Comparison of ENCODE assay signal across 9 cellular contexts in the genomic region with DNA sequence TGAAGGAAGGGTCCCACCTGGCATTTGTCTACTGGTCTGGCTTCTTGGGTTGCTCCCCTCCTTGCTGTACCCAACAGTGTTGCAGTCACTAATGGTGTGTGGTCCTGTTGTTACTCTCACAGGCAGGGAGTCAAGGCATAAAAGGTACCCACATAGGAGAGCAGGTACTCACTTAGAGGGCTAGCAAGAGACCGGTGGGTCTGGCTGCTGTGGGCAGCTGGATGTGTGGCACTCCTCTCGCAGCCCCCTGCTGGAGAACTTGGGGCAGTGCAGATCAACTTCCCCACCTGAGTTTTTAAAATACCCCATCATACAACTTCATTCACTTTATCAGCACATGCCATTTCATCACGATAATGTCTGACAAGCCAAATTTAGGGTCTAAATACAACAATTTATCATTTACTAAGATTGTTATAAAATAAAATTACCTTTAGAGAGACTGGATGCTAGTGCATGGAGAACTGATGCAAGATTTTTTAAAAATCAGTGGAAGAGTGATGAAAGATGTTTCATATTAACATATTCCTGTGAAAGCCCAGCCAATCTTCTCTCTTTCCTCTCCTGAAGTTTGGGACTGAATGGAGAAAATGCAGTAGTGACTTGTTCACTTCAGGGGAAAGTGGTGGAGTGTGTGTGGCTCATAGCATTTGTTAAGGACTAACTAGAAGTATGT. TPM values are rescaled to one million over a fixed set of nuclear protein-coding genes. Genes with fewer than 3 reads are reported as not detected.
A peak's percentile ranks its signal among the peaks of the same experiment; 100 is the strongest.
DNase-seq lines count a peak whose midpoint lies in the region; ATAC-seq and TF ChIP-seq lines count a peak whose summit lies in the region.
"Had no signal": no experiment of that assay in that cellular context is flagged by ENCODE, and none has a peak within 500 bp of the region (broad histone marks: within the 10 kb centered on the region; RNA-seq: fewer than 3 reads in every experiment).

No MANE protein-coding gene starts in this region.

- H3K27me3 ChIP-seq in tibial artery: no peaks in the 10 kb centered on the region

- H3K4me1 ChIP-seq in tibial artery: no peaks in the 10 kb centered on the region

- no peaks in the 10 kb centered on the region for H3K4me1 Mint-ChIP-seq in Calu3 (ENCODE audit: low read depth, unreplicated experiment)
- peaks cover 17% of the 10 kb centered on the region for H3K4me1 Mint-ChIP-seq in endothelial cell (ENCODE audit: unreplicated experiment)

- no peak overlapping the region for H3K4me3 ChIP-seq in tibial artery

- TF ChIP-seq CTCF in Calu3 (IDR thresholded peaks at IDR 0.05; ENCODE audit: unreplicated experiment): peak; percentile 94
- TF ChIP-seq CTCF in endothelial cell (IDR thresholded peaks at IDR 0.05; ENCODE audit: unreplicated experiment): peak; percentile 98
- TF ChIP-seq CTCF in tibial artery (IDR thresholded peaks at IDR 0.05): peak; percentile 86 to 92

- no peaks in the 10 kb centered on the region for H3K9me3 Mint-ChIP-seq in Calu3 (ENCODE audit: low read depth, unreplicated experiment)
- no peaks in the 10 kb centered on the region for H3K9me3 Mint-ChIP-seq in endothelial cell (ENCODE audit: unreplicated experiment)
- H3K9me3 Mint-ChIP-seq: T-helper 1 cell treated with Interleukin-12 subunit alpha and Interleukin-12 subunit beta and Interleukin-4 antibody, amounts not matched to agents 30 μg/mL and 1 μg/mL, for 36 hours had no signal

- H3K4me3 Mint-ChIP-seq in Calu3 (ENCODE audit: low read depth, unreplicated experiment) (no peak overlapping the region), endothelial cell (ENCODE audit: unreplicated experiment) (no peak overlapping the region)

- peaks cover 57% of the 10 kb centered on the region for H3K36me3 Mint-ChIP-seq in Calu3 (ENCODE audit: insufficient read depth, unreplicated experiment)
- H3K36me3 Mint-ChIP-seq in endothelial cell (ENCODE audit: low read depth, unreplicated experiment): peaks cover 9% of the 10 kb centered on the region

- H3K27ac Mint-ChIP-seq in Calu3 (ENCODE audit: unreplicated experiment) (no peak overlapping the region), endothelial cell (ENCODE audit: unreplicated experiment) (no peak overlapping the region)

- CTCF ChIA-PET in Calu3 (lab: Charles Lee): interaction anchor here (1.0 to 2.1 kb wide), 2 partner anchors 24 to 112 kb away, joined by 3 to 7 read pairs; no protein-coding TSS in a partner anchor

- BruUV-seq in Calu3 (replicated peaks; lab: Mats Ljungman, UMichigan): no TSS peak

- H3K27ac ChIP-seq in tibial artery: no peak overlapping the region

- intact Hi-C loops in Calu3 (cut with micrococcal nuclease; ENCODE audit: unreplicated experiment): loop anchor here (1.0 to 2.0 kb wide), 3 partner anchors 112 to 355 kb away; no protein-coding TSS in a partner anchor
- intact Hi-C loops in tibial artery (cut with DNase I; ENCODE audit: low total_unique reads): loop anchor here (1.0 kb wide), 1 partner anchor 132 kb away; no protein-coding TSS in a partner anchor

- peak; percentile 74 for DNase-seq in Calu3
- peak; percentile 24 for DNase-seq in NCI-H2107 treated with DMSO at 0.1 percent for 48 hours (lab: John Stamatoyannopoulos, UW; ENCODE audit: unreplicated experiment)
- DNase-seq in activated CD4-positive, alpha-beta T cell treated with anti-CD3 and anti-CD28 coated beads, Interleukin-2, amount 50 U/mL, for 24 hours (ENCODE audit: low read depth in 1 of 2, low spot score in 1 of 2): peak; percentile 20 to 32
- DNase-seq in endothelial cell (ENCODE audit: low spot score): peak; percentile 60
- DNase-seq in mucosa of gallbladder (ENCODE audit: low spot score): peak; percentile 32
- DNase-seq in tibial artery: peak in 1 of 2 donors; percentile 43
- no peak for DNase-seq in mesenteric fat pad (ENCODE audit: low spot score)

- no peaks in the 10 kb centered on the region for H3K9me3 ChIP-seq in tibial artery

- peaks cover 0 to 25% (median 15%) of the 10 kb centered on the region in 3 donors for H3K36me3 ChIP-seq in tibial artery

- H3K27me3 Mint-ChIP-seq in Calu3 (ENCODE audit: unreplicated experiment): no peaks in the 10 kb centered on the region
- H3K27me3 Mint-ChIP-seq in endothelial cell (ENCODE audit: unreplicated experiment): peaks cover 4% of the 10 kb centered on the region

- peak; percentile 76 for ATAC-seq in GM21529 (IDR thresholded peaks at IDR 0.05; ENCODE audit: unreplicated experiment)

RNA-seq across cellular contexts. Expression of a gene that starts 42.8 kb away (rescaled TPM):
- total RNA-seq in Calu3 (2022) (93.5 and 116 TPM in 2 replicates), endothelial cell (ENCODE audit: unreplicated experiment) (19.2 TPM), mucosa of gallbladder (23.4 TPM), mesenteric fat pad (8.0 TPM)
